ENCODE assay signal across 23 cellular contexts in genomic region chr22:29636751-29637150, GRCh38. TPM values are rescaled to one million over a fixed set of nuclear protein-coding genes. Genes with fewer than 3 reads are reported as not detected.
DNase-seq lines count a peak whose midpoint lies in the region; ATAC-seq and TF ChIP-seq lines count a peak whose summit lies in the region.
"Had no signal": no experiment of that assay in that cellular context is flagged by ENCODE, and none has a peak within 500 bp of the region (broad histone marks: within the 10 kb centered on the region; RNA-seq: fewer than 3 reads in every experiment).

No MANE protein-coding gene starts in this region.

- TF ChIP-seq POLR2A in body of pancreas (IDR thresholded peaks at IDR 0.05) = no peak

- H2BK15ac ChIP-seq in mesenchymal stem cell (ENCODE audit: low read depth, poor library complexity, severe bottlenecking) = no peak overlapping the region

- WGBS in mesenchymal stem cell = 80% methylated on average over 7 of the region's 7 CpGs
- WGBS in body of pancreas, 2 donors = 69 to 72% methylated on average over 7 of the region's 7 CpGs

- peaks cover 2% of the 10 kb centered on the region for H3K79me1 ChIP-seq in mesenchymal stem cell (replicated peaks; ENCODE audit: low read length, poor library complexity, severe bottlenecking)

- no peak for TF ChIP-seq CTCF in body of pancreas (IDR thresholded peaks at IDR 0.05)
- TF ChIP-seq CTCF in neural progenitor cell (IDR thresholded peaks at IDR 0.05) = no peak

- H3K9me3 Mint-ChIP-seq in neural progenitor cell = no peaks in the 10 kb centered on the region
- H3K9me3 Mint-ChIP-seq in activated T-helper 2 cell treated with anti-CD3 and anti-CD28 coated beads, Interferon-gamma antibody, Interleukin-2, Interleukin-4, amounts not matched to agents 10 μg/mL and 5 μg/mL and 100 μg/mL, durations not matched to agents 14 hours and 24 hours and 36 hours = no peaks in the 10 kb centered on the region
- H3K9me3 Mint-ChIP-seq: CD8-positive, alpha-beta T cell; HFFc6 had no signal

- in situ Hi-C loops in ACHN (cut with HindIII; ENCODE audit: low pct_ligation_motif_present, low pct_unique_long_range_greater_than_20kb, low sequenced_read_pairs) = no loop called here

- H3K27me3 Mint-ChIP-seq in neural progenitor cell (ENCODE audit: insufficient read depth, low read depth) = no peaks in the 10 kb centered on the region
- no peaks in the 10 kb centered on the region for H3K27me3 Mint-ChIP-seq in activated T-helper 2 cell treated with anti-CD3 and anti-CD28 coated beads, Interferon-gamma antibody, Interleukin-2, Interleukin-4, amounts not matched to agents 10 μg/mL and 5 μg/mL and 100 μg/mL, durations not matched to agents 14 hours and 24 hours and 36 hours (ENCODE audit: low read depth)

- H3K9ac ChIP-seq in mesenchymal stem cell (ENCODE audit: low read length) = no peak overlapping the region
- H3K9ac ChIP-seq in neural progenitor cell = no peak overlapping the region

- no peak overlapping the region for H3K23ac ChIP-seq in mesenchymal stem cell (ENCODE audit: low read length in 2 of 2)

- H3K27me3 ChIP-seq in mesenchymal stem cell (ENCODE audit: control insufficient read depth in 1 of 2, insufficient read depth in 1 of 2, low read length in 2 of 2) (no peaks in the 10 kb centered on the region), body of pancreas (no peaks in the 10 kb centered on the region), neural progenitor cell (no peaks in the 10 kb centered on the region)

- H4K8ac ChIP-seq in mesenchymal stem cell (ENCODE audit: low read length) = no peak overlapping the region

- H3K4me1 Mint-ChIP-seq in neural progenitor cell = peaks cover 13% of the 10 kb centered on the region
- peaks cover 29% of the 10 kb centered on the region for H3K4me1 Mint-ChIP-seq in activated T-helper 2 cell treated with anti-CD3 and anti-CD28 coated beads, Interferon-gamma antibody, Interleukin-2, Interleukin-4, amounts not matched to agents 10 μg/mL and 5 μg/mL and 100 μg/mL, durations not matched to agents 14 hours and 24 hours and 36 hours (ENCODE audit: low read depth)

- peaks cover 21% of the 10 kb centered on the region for H3K36me3 Mint-ChIP-seq in neural progenitor cell
- H3K36me3 Mint-ChIP-seq in activated T-helper 2 cell treated with anti-CD3 and anti-CD28 coated beads, Interferon-gamma antibody, Interleukin-2, Interleukin-4, amounts not matched to agents 10 μg/mL and 5 μg/mL and 100 μg/mL, durations not matched to agents 14 hours and 24 hours and 36 hours (ENCODE audit: low read depth) = peaks cover 22% of the 10 kb centered on the region

- H3K79me2 ChIP-seq in neural progenitor cell (ENCODE audit: low read depth) = no peaks in the 10 kb centered on the region

- TF ChIP-seq RAD21 in Ishikawa (IDR thresholded peaks at IDR 0.05; ENCODE audit: low read depth) = no peak

- H3K27ac ChIP-seq in mesenchymal stem cell (ENCODE audit: low read length, poor library complexity, severe bottlenecking) (peak overlapping the region; percentile 94), body of pancreas (no peak overlapping the region), neural progenitor cell (no peak overlapping the region)
- H3K27ac ChIP-seq: 22Rv1 had no signal

- H2BK120ac ChIP-seq in mesenchymal stem cell (ENCODE audit: low read depth, low read length) = no peak overlapping the region

- no peak overlapping the region for H3K18ac ChIP-seq in mesenchymal stem cell (ENCODE audit: low read depth in 1 of 2, low read length in 2 of 2)

- H3K4ac ChIP-seq in mesenchymal stem cell (ENCODE audit: low read depth in 1 of 2, low read length in 2 of 2) = no peak overlapping the region

- H2BK5ac ChIP-seq in mesenchymal stem cell (ENCODE audit: low read depth, low read length, poor library complexity, severe bottlenecking) = peak overlapping the region; percentile 48

- no peak overlapping the region for H3K4me3 Mint-ChIP-seq in neural progenitor cell
- no peak overlapping the region for H3K4me3 Mint-ChIP-seq in activated T-helper 2 cell treated with anti-CD3 and anti-CD28 coated beads, Interferon-gamma antibody, Interleukin-2, Interleukin-4, amounts not matched to agents 10 μg/mL and 5 μg/mL and 100 μg/mL, durations not matched to agents 14 hours and 24 hours and 36 hours (ENCODE audit: low read depth)
- H3K4me3 Mint-ChIP-seq: CD8-positive, alpha-beta T cell; HFFc6 had no signal

- H2AFZ ChIP-seq in mesenchymal stem cell (ENCODE audit: low read depth, low read length) = no peak overlapping the region
- H2AFZ ChIP-seq in neural progenitor cell (replicated peaks) = no peak overlapping the region

- peaks cover 9% of the 10 kb centered on the region for H3K4me1 ChIP-seq in mesenchymal stem cell (ENCODE audit: control insufficient read depth, insufficient read depth, low read depth, low read length)
- peaks cover 7% of the 10 kb centered on the region for H3K4me1 ChIP-seq in body of pancreas
- no peaks in the 10 kb centered on the region for H3K4me1 ChIP-seq in neural progenitor cell

- no peak for ATAC-seq in body of pancreas
- ATAC-seq: CD8-positive, alpha-beta T cell had no signal

- H3K36me3 ChIP-seq in mesenchymal stem cell (ENCODE audit: control insufficient read depth in 1 of 2, insufficient read depth in 2 of 2, low read depth in 1 of 2, low read length in 2 of 2) = peaks cover 7 to 31% of the 10 kb centered on the region in 2 experiments
- no peaks in the 10 kb centered on the region for H3K36me3 ChIP-seq in body of pancreas (replicated peaks in 1 of 2; ENCODE audit: insufficient read depth in 1 of 2, low read depth in 2 of 2)
- no peaks in the 10 kb centered on the region for H3K36me3 ChIP-seq in neural progenitor cell

- peaks cover 21% of the 10 kb centered on the region for H4K20me1 ChIP-seq in neural progenitor cell (ENCODE audit: low read depth)

- TF ChIP-seq EP300 in Ishikawa (IDR thresholded peaks at IDR 0.05; ENCODE audit: borderline replicate concordance) = no peak

- DNase-seq in ACHN = peak; percentile 85
- DNase-seq in glomerular visceral epithelial cell (ENCODE audit: extremely low spot score) = peak; percentile 84
- DNase-seq in mesenchymal stem cell = no peak
- DNase-seq in body of pancreas = no peak
- DNase-seq in neural progenitor cell (ENCODE audit: low spot score) = no peak
- no peak for DNase-seq in activated T-helper 2 cell treated with anti-CD3 and anti-CD28 coated beads, Interferon-gamma antibody, Interleukin-2, Interleukin-4, amounts not matched to agents 10 μg/mL and 5 μg/mL and 100 μg/mL, durations not matched to agents 14 hours and 24 hours and 36 hours (ENCODE audit: low spot score)
- DNase-seq in SKM-1 treated with dmso at 0.1 percent for 144 hours (lab: John Stamatoyannopoulos, UW; ENCODE audit: unreplicated experiment) = no peak
- DNase-seq: C1 segment of cervical spinal cord; Calu3; CD8-positive, alpha-beta T cell; DMS153; GDM1; H7; HFFc6; IMR-90; NCI-H1105; NCI-H146; NCI-H2029; NCI-H226; NCI-H510A treated with DMSO at 0.1 percent for 48 hours; NCI-H748 treated with DMSO at 0.1 percent for 48 hours had no signal

- no peak overlapping the region for H3K27ac Mint-ChIP-seq in neural progenitor cell
- no peak overlapping the region for H3K27ac Mint-ChIP-seq in activated T-helper 2 cell treated with anti-CD3 and anti-CD28 coated beads, Interferon-gamma antibody, Interleukin-2, Interleukin-4, amounts not matched to agents 10 μg/mL and 5 μg/mL and 100 μg/mL, durations not matched to agents 14 hours and 24 hours and 36 hours
- H3K27ac Mint-ChIP-seq: CD8-positive, alpha-beta T cell had no signal

- intact Hi-C loops in body of pancreas (cut with DNase I) = loop anchor here (10.0 kb wide), 1 partner anchor 448 kb away; the partner anchor contains the start of gene HORMAD2
- intact Hi-C loops in activated T-helper 2 cell treated with anti-CD3 and anti-CD28 coated beads, Interferon-gamma antibody, Interleukin-2, Interleukin-4, amounts not matched to agents 10 μg/mL and 5 μg/mL and 100 μg/mL, durations not matched to agents 14 hours and 24 hours and 36 hours (cut with micrococcal nuclease) = loop anchor here (10.0 kb wide), 1 partner anchor 448 kb away; the partner anchor contains the start of gene HORMAD2

- peak overlapping the region; percentile 74 for H2AK5ac ChIP-seq in mesenchymal stem cell (ENCODE audit: low read length, severe bottlenecking)

- H3K4me2 ChIP-seq in mesenchymal stem cell (ENCODE audit: low read length, poor library complexity, severe bottlenecking) (no peak overlapping the region), neural progenitor cell (no peak overlapping the region)

- no peak overlapping the region for H4K91ac ChIP-seq in mesenchymal stem cell (ENCODE audit: low read length)

- no peaks in the 10 kb centered on the region for H3K9me3 ChIP-seq in mesenchymal stem cell (ENCODE audit: control insufficient read depth, low read length)
- H3K9me3 ChIP-seq in body of pancreas = no peaks in the 10 kb centered on the region
- no peaks in the 10 kb centered on the region for H3K9me3 ChIP-seq in neural progenitor cell (ENCODE audit: low read depth)

- H2BK12ac ChIP-seq in mesenchymal stem cell (ENCODE audit: low read length in 2 of 2) = no peak overlapping the region

- no peaks in the 10 kb centered on the region for H3F3A ChIP-seq in neural progenitor cell (ENCODE audit: low read depth)

- no peak overlapping the region for H3K4me3 ChIP-seq in mesenchymal stem cell (ENCODE audit: insufficient read depth in 1 of 2, low read depth in 1 of 2, low read length in 2 of 2)
- H3K4me3 ChIP-seq in body of pancreas = no peak overlapping the region
- no peak overlapping the region for H3K4me3 ChIP-seq in neural progenitor cell

- no peak overlapping the region for H3K14ac ChIP-seq in mesenchymal stem cell (ENCODE audit: low read length in 2 of 2)

TF ChIP-seq in Ishikawa, 13 proteins besides CTCF, POLR2A, EP300 and RAD21:
- TF ChIP-seq TEAD4 (IDR thresholded peaks at IDR 0.05) (peak; percentile 38; the same call in 1 of the 2 replicates), EGR1 (IDR thresholded peaks at IDR 0.05) (no peak)

RNA-seq across cellular contexts. Expression of gene NF2, which starts 33.3 kb away (rescaled TPM):
- 19.0 TPM for polyA plus RNA-seq in mesenchymal stem cell (2013, experiment 1 of 2)
- 18.1 TPM for polyA plus RNA-seq in mesenchymal stem cell (2013, experiment 2 of 2)
- total RNA-seq in body of pancreas (10 to 100 TPM; 21.4 to 26.5 TPM), neural progenitor cell (ENCODE audit: low replicate concordance) (18.7 and 28.1 TPM in 2 replicates)
- 57.1 and 57.7 TPM in 2 replicates for total RNA-seq in activated T-helper 2 cell treated with anti-CD3 and anti-CD28 coated beads, Interferon-gamma antibody, Interleukin-2, Interleukin-4, amounts not matched to agents 10 μg/mL and 5 μg/mL and 100 μg/mL, durations not matched to agents 14 hours and 24 hours and 36 hours

RNA-seq across cellular contexts. Expression of gene NIPSNAP1, which starts 55.8 kb away (rescaled TPM):
- polyA plus RNA-seq in mesenchymal stem cell (2013, experiment 1 of 2) = 71.1 TPM
- 70.1 TPM for polyA plus RNA-seq in mesenchymal stem cell (2013, experiment 2 of 2)
- 10 to 100 TPM in 1 of 2 donors, 1 to 10 TPM in 1; 9.2 to 25.4 TPM for total RNA-seq in body of pancreas
- 266 and 311 TPM in 2 replicates for total RNA-seq in neural progenitor cell (ENCODE audit: low replicate concordance)
- total RNA-seq in activated T-helper 2 cell treated with anti-CD3 and anti-CD28 coated beads, Interferon-gamma antibody, Interleukin-2, Interleukin-4, amounts not matched to agents 10 μg/mL and 5 μg/mL and 100 μg/mL, durations not matched to agents 14 hours and 24 hours and 36 hours = 54.9 and 56.6 TPM in 2 replicates

Comparison
In these comparisons a context has a peak if more than half of its experiments do, and no peak if none do; other contexts are left out.
1. DNase-seq: peak in ACHN (single experiment) and glomerular visceral epithelial cell (single experiment); none in mesenchymal stem cell (single experiment), body of pancreas (0 of 4), neural progenitor cell (single experiment), activated T-helper 2 cell treated with anti-CD3 and anti-CD28 coated beads, Interferon-gamma antibody, Interleukin-2, Interleukin-4, amounts not matched to agents 10 μg/mL and 5 μg/mL and 100 μg/mL, durations not matched to agents 14 hours and 24 hours and 36 hours (single experiment) and SKM-1 treated with dmso at 0.1 percent for 144 hours (single experiment).